In genomic region chr1:199135901-199136300, GRCh38 we compare ENCODE assay signal across 28 cellular contexts.
"Had no signal": no experiment of that assay in that cellular context is flagged by ENCODE, and none has a peak within 500 bp of the region (broad histone marks: within the 10 kb centered on the region; RNA-seq: fewer than 3 reads in every experiment).

No MANE protein-coding gene starts in this region.

- H3K36me3 ChIP-seq: gastroesophageal sphincter, left ventricle myocardium inferior, ovary, prostate gland, sigmoid colon, uterus had no signal

- H3K4me3 Mint-ChIP-seq: activated naive CD4-positive, alpha-beta T cell treated with anti-CD3 and anti-CD28 coated beads, Interleukin-2, amount 10 ng/mL, durations not matched to agents 7 days and 5 days; activated naive CD8-positive, alpha-beta T cell treated with anti-CD3 and anti-CD28 coated beads, Interleukin-2, amount 10 ng/mL, durations not matched to agents 7 days and 5 days; activated T-helper 1 cell treated with anti-CD3 and anti-CD28 coated beads, Interleukin-12 subunit alpha, Interleukin-12 subunit beta, Interleukin-2, Interleukin-4 antibody, amounts not matched to agents 30 ng/mL and 10 ng/mL and 1 ng/mL, durations not matched to agents 14 hours and 24 hours and 36 hours; naive B cell; nephron progenitor cell; stimulated activated memory B cell treated with anti-CD40 and anti-IgM and Interleukin-4, amounts not matched to agents 10 μg/mL and 1 μg/mL and 100 μg/mL, for 72 hours; stimulated activated naive CD8-positive, alpha-beta T cell treated with anti-CD3 and anti-CD28 coated beads, Interleukin-15, amount 100 ng/mL, for 72 hours; type B pancreatic cell had no signal

- H3K27me3 Mint-ChIP-seq: activated naive CD4-positive, alpha-beta T cell treated with anti-CD3 and anti-CD28 coated beads, Interleukin-2, amount 10 ng/mL, durations not matched to agents 7 days and 5 days; type B pancreatic cell had no signal

- H3K27me3 ChIP-seq: gastroesophageal sphincter, hepatocyte, ovary, sigmoid colon, uterus had no signal

- H2AFZ ChIP-seq: hepatocyte had no signal

- H3K27ac Mint-ChIP-seq: activated naive CD4-positive, alpha-beta T cell treated with anti-CD3 and anti-CD28 coated beads, Interleukin-2, amount 10 ng/mL, durations not matched to agents 7 days and 5 days; activated naive CD8-positive, alpha-beta T cell treated with anti-CD3 and anti-CD28 coated beads, Interleukin-2, amount 10 ng/mL, durations not matched to agents 7 days and 5 days; activated T-helper 1 cell treated with anti-CD3 and anti-CD28 coated beads, Interleukin-12 subunit alpha, Interleukin-12 subunit beta, Interleukin-2, Interleukin-4 antibody, amounts not matched to agents 30 ng/mL and 10 ng/mL and 1 ng/mL, durations not matched to agents 14 hours and 24 hours and 36 hours; naive B cell; nephron progenitor cell; stimulated activated memory B cell treated with anti-CD40 and anti-IgM and Interleukin-4, amounts not matched to agents 10 μg/mL and 1 μg/mL and 100 μg/mL, for 72 hours; stimulated activated naive CD8-positive, alpha-beta T cell treated with anti-CD3 and anti-CD28 coated beads, Interleukin-15, amount 100 ng/mL, for 72 hours; type B pancreatic cell had no signal

- H3K27ac ChIP-seq: gastroesophageal sphincter, hepatocyte, left ventricle myocardium inferior, ovary, prostate gland, sigmoid colon, uterus had no signal

- H3K4me3 ChIP-seq: gastroesophageal sphincter, hepatocyte, left ventricle myocardium inferior, mucosa of descending colon, ovary, prostate gland, sigmoid colon, smooth muscle cell, uterus had no signal

- H3K4me1 Mint-ChIP-seq: nephron progenitor cell; stimulated activated naive CD8-positive, alpha-beta T cell treated with anti-CD3 and anti-CD28 coated beads, Interleukin-15, amount 100 ng/mL, for 72 hours had no signal

- H3K4me1 ChIP-seq: gastroesophageal sphincter, left ventricle myocardium inferior, prostate gland, sigmoid colon, uterus had no signal

- H3K36me3 Mint-ChIP-seq: activated naive CD4-positive, alpha-beta T cell treated with anti-CD3 and anti-CD28 coated beads, Interleukin-2, amount 10 ng/mL, durations not matched to agents 7 days and 5 days; activated naive CD8-positive, alpha-beta T cell treated with anti-CD3 and anti-CD28 coated beads, Interleukin-2, amount 10 ng/mL, durations not matched to agents 7 days and 5 days; stimulated activated memory B cell treated with anti-CD40 and anti-IgM and Interleukin-4, amounts not matched to agents 10 μg/mL and 1 μg/mL and 100 μg/mL, for 72 hours; type B pancreatic cell had no signal

- DNase-seq: activated CD4-positive, alpha-beta T cell treated with anti-CD3 and anti-CD28 coated beads for 48 hours; activated CD4-positive, alpha-beta T cell treated with anti-CD3 and anti-CD28 coated beads, Interleukin-2, amount 50 U/mL, for 48 hours; activated CD8-positive, alpha-beta memory T cell treated with anti-CD3 and anti-CD28 coated beads for 24 hours; activated gamma-delta T cell; activated naive CD4-positive, alpha-beta T cell treated with anti-CD3 and anti-CD28 coated beads, Interleukin-2, amount 10 ng/mL, durations not matched to agents 7 days and 5 days; activated naive CD8-positive, alpha-beta T cell treated with anti-CD3 and anti-CD28 coated beads, Interleukin-2, amount 10 ng/mL, durations not matched to agents 7 days and 5 days; caudate nucleus; islet precursor cell; left ventricle myocardium inferior; mucosa of descending colon; naive B cell; nephron progenitor cell; ovary; retina; sigmoid colon; stimulated activated CD4-positive, alpha-beta T cell treated with anti-CD3 and anti-CD28 coated beads, Interleukin-1b, Interleukin-23, amount 100 ng/mL, for 48 hours; stimulated activated CD4-positive, alpha-beta T cell treated with anti-CD3 and anti-CD28 coated beads, Interleukin-4, amount 100 ng/mL, for 4 hours; stimulated activated CD8-positive, alpha-beta memory T cell treated with anti-CD3 and anti-CD28 coated beads, Interleukin-4, amount 100 ng/mL, for 48 hours; stimulated activated naive CD8-positive, alpha-beta T cell treated with anti-CD3 and anti-CD28 coated beads, Interleukin-15, amount 100 ng/mL, for 72 hours; substantia nigra; uterus had no signal

- H3K4me2 ChIP-seq: hepatocyte, smooth muscle cell had no signal

- H3K79me2 ChIP-seq: hepatocyte had no signal

- H3K9me3 ChIP-seq: gastroesophageal sphincter, left ventricle myocardium inferior, mucosa of descending colon, ovary, prostate gland, sigmoid colon, uterus had no signal

- ATAC-seq: gastroesophageal sphincter; mucosa of descending colon; stimulated activated memory B cell treated with anti-CD40 and anti-IgM and Interleukin-4, amounts not matched to agents 10 μg/mL and 1 μg/mL and 100 μg/mL, for 72 hours; stimulated activated naive CD8-positive, alpha-beta T cell treated with anti-CD3 and anti-CD28 coated beads, Interleukin-15, amount 100 ng/mL, for 72 hours had no signal

- H3K9me3 Mint-ChIP-seq: activated T-helper 1 cell treated with anti-CD3 and anti-CD28 coated beads, Interleukin-12 subunit alpha, Interleukin-12 subunit beta, Interleukin-2, Interleukin-4 antibody, amounts not matched to agents 30 ng/mL and 10 ng/mL and 1 ng/mL, durations not matched to agents 14 hours and 24 hours and 36 hours; nephron progenitor cell; stimulated activated memory B cell treated with anti-CD40 and anti-IgM and Interleukin-4, amounts not matched to agents 10 μg/mL and 1 μg/mL and 100 μg/mL, for 72 hours; type B pancreatic cell had no signal
